16 cellular contexts compared by ENCODE assay signal in the genomic region with DNA sequence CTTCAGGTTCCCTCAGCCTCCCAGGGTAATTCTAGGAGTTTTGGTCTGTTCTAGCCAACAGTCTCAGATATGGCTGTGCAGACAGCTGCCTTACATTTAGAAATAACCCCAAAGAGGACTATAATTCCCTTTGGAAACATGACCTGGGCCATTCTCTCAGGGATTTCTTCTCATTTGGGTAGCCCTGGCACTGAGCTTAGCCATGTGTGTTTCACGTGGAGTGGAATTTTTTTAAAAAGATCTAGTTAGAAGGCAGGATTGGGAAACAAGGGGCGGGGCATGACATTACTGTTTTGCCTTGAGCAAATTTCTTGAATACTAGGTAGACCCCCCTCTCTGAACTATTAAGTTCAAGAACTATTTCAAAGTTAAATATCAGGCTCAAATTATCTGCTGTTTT. TPM values are rescaled to one million over a fixed set of nuclear protein-coding genes. Genes with fewer than 3 reads are reported as not detected.
A peak's percentile ranks its signal among the peaks of the same experiment; 100 is the strongest.
DNase-seq lines count a peak whose midpoint lies in the region; ATAC-seq and TF ChIP-seq lines count a peak whose summit lies in the region.
"Had no signal": no experiment of that assay in that cellular context is flagged by ENCODE, and none has a peak within 500 bp of the region (broad histone marks: within the 10 kb centered on the region; RNA-seq: fewer than 3 reads in every experiment).

No MANE protein-coding gene starts in this region.

- peaks cover 0 to 19% (median 5%) of the 10 kb centered on the region in 4 donors for H3K4me1 ChIP-seq in right lobe of liver
- H3K4me1 ChIP-seq in upper lobe of right lung = peaks cover 8% of the 10 kb centered on the region

- TF ChIP-seq CTCF in choroid plexus epithelial cell (conservative IDR thresholded peaks at IDR 0.05; ENCODE audit: low read depth, low read length) (no peak), right lobe of liver (IDR thresholded peaks at IDR 0.05) (no peak), upper lobe of right lung (IDR thresholded peaks at IDR 0.05) (no peak)

- TF ChIP-seq POLR2A in right lobe of liver (IDR thresholded peaks at IDR 0.05) = no peak

- intact Hi-C loops in Right ventricle myocardium inferior (cut with DNase I) (no loop called here), cardiac septum (cut with DNase I) (no loop called here), right lobe of liver (cut with DNase I) (no loop called here), upper lobe of right lung (cut with DNase I) (no loop called here)

- no peak overlapping the region for H3K4me3 ChIP-seq in choroid plexus epithelial cell (ENCODE audit: low read depth, low read length)
- H3K4me3 ChIP-seq in right lobe of liver = no peak overlapping the region
- H3K4me3 ChIP-seq in upper lobe of right lung = no peak overlapping the region
- H3K4me3 ChIP-seq: coronary artery, pancreas had no signal

- H3K9me3 ChIP-seq in right lobe of liver (no peaks in the 10 kb centered on the region), upper lobe of right lung (no peaks in the 10 kb centered on the region)
- H3K9me3 ChIP-seq: pancreas had no signal

- peaks cover 0 to 35% (median 1%) of the 10 kb centered on the region in 4 donors for H3K36me3 ChIP-seq in right lobe of liver
- peaks cover 69% of the 10 kb centered on the region for H3K36me3 ChIP-seq in upper lobe of right lung

- peak; percentile 63 for ATAC-seq in Right ventricle myocardium inferior
- peak; percentile 59 to 77 (median 74) for ATAC-seq in right lobe of liver
- peak; percentile 24 for ATAC-seq in upper lobe of right lung
- no peak for ATAC-seq in GM18858 (IDR thresholded peaks at IDR 0.05; ENCODE audit: unreplicated experiment)
- ATAC-seq: CD8-positive, alpha-beta T cell had no signal

- H3K27me3 ChIP-seq in right lobe of liver (no peaks in the 10 kb centered on the region), upper lobe of right lung (no peaks in the 10 kb centered on the region)
- H3K27me3 ChIP-seq: pancreas had no signal

- WGBS in right lobe of liver (ENCODE audit: insufficient coverage, low coverage, low lambda C conversion rate, missing lambda C conversion rate) = 20% methylated on average over 2 of the region's 2 CpGs

- no peak for DNase-seq in Right ventricle myocardium inferior (ENCODE audit: missing footprints)
- no peak for DNase-seq in cardiac septum (ENCODE audit: low spot score)
- peak; percentile 68 for DNase-seq in choroid plexus epithelial cell (ENCODE audit: low read depth)
- DNase-seq in right lobe of liver = peak in 2 of 3 donors; percentile 43 to 81
- no peak for DNase-seq in upper lobe of right lung
- DNase-seq in medulla oblongata (ENCODE audit: extremely low spot score) = no peak
- no peak for DNase-seq in NOMO-1 treated with dmso at 0.1 percent for 144 hours (lab: John Stamatoyannopoulos, UW; ENCODE audit: unreplicated experiment)
- DNase-seq: activated B cell treated with CpG ODN at 0.5 μM for 24 hours; activated gamma-delta T cell; CD8-positive, alpha-beta T cell; NCI-H1092; NCI-H69; pancreas had no signal

- H3K27ac ChIP-seq in right lobe of liver (peak overlapping the region in 2 of 3 donors; percentile 35 to 64), upper lobe of right lung (peak overlapping the region; percentile 61)
- H3K27ac ChIP-seq: coronary artery, epithelial cell of prostate, pancreas had no signal

RNA-seq across cellular contexts. Expression of gene MRC2, which starts 29.6 kb away (rescaled TPM):
- total RNA-seq in Right ventricle myocardium inferior (33.8 TPM), cardiac septum (28.9 TPM), right lobe of liver (1 to 10 TPM; 1.7 to 7.4 (median 3.8) TPM), upper lobe of right lung (127 TPM)

Comparison
In these comparisons a context has a peak if more than half of its experiments do, and no peak if none do; other contexts are left out.
1. DNase-seq: peak in choroid plexus epithelial cell (single experiment) and right lobe of liver (2 of 3); none in Right ventricle myocardium inferior (single experiment), cardiac septum (single experiment), upper lobe of right lung (single experiment), medulla oblongata (single experiment) and NOMO-1 treated with dmso at 0.1 percent for 144 hours (single experiment).